Comparison of ENCODE assay signal across 9 cellular contexts in genomic region chr16:16232692-16233061, GRCh38. TPM values are rescaled to one million over a fixed set of nuclear protein-coding genes. Genes with fewer than 3 reads are reported as not detected.
DNase-seq lines count a peak whose midpoint lies in the region; ATAC-seq and TF ChIP-seq lines count a peak whose summit lies in the region.
"Not testable (repeated sequence)": the region's sequence is repeated elsewhere in the genome, so short reads cannot be mapped to it uniquely, and the experiment has no call there.
"Had no signal": no experiment of that assay in that cellular context is flagged by ENCODE, and none has a peak within 500 bp of the region (broad histone marks: within the 10 kb centered on the region; RNA-seq: fewer than 3 reads in every experiment).

No MANE protein-coding gene starts in this region.

- not testable (repeated sequence) for H2BK5ac ChIP-seq in IMR-90 (ENCODE audit: low read depth, low read length, poor library complexity, severe bottlenecking)

- H3K4me3 Mint-ChIP-seq in activated naive CD8-positive, alpha-beta T cell treated with anti-CD3 and anti-CD28 coated beads, Interleukin-2, amount 10 ng/mL, durations not matched to agents 7 days and 5 days: not testable (repeated sequence)

- no CpG with 5 or more reads among the region's 39 CpGs for WGBS in IMR-90 (ENCODE audit: extremely low coverage in 2 of 2, insufficient read length in 1 of 2), 2 experiments
- WGBS in psoas muscle, 3 donors: no CpG with 5 or more reads among the region's 39 CpGs

- not testable (repeated sequence) for H3K27me3 ChIP-seq in A673 (replicated peaks; ENCODE audit: insufficient read depth, low read depth, low read length, poor library complexity); IMR-90 (ENCODE audit: control insufficient read depth, insufficient read depth, low read length); left ventricle myocardium inferior (ENCODE audit: low read depth); psoas muscle (ENCODE audit: insufficient read depth in 3 of 3, low read length in 2 of 3)

- not testable (repeated sequence) for TF ChIP-seq POLR2A in IMR-90 (IDR thresholded peaks at IDR 0.05; ENCODE audit: low read depth, low read length)

- not testable (repeated sequence) for TF ChIP-seq CTCF in A673 (conservative IDR thresholded peaks at IDR 0.05; ENCODE audit: low read depth, low read length); IMR-90 (conservative IDR thresholded peaks at IDR 0.05; ENCODE audit: low read depth, low read length); left ventricle myocardium inferior (IDR thresholded peaks at IDR 0.05; ENCODE audit: borderline replicate concordance); psoas muscle (IDR thresholded peaks at IDR 0.05)

- BruUV-seq in A673 (replicated peaks; lab: Mats Ljungman, UMichigan); IMR-90 (replicated peaks; lab: Mats Ljungman, UMichigan): not testable (repeated sequence)

- not testable (repeated sequence) for H4K20me1 ChIP-seq in IMR-90 (ENCODE audit: insufficient read depth, low read length)

- not testable (repeated sequence) for H4K91ac ChIP-seq in IMR-90 (ENCODE audit: insufficient read depth, low read depth, low read length)

- not testable (repeated sequence) for H3K36me3 Mint-ChIP-seq in activated naive CD8-positive, alpha-beta T cell treated with anti-CD3 and anti-CD28 coated beads, Interleukin-2, amount 10 ng/mL, durations not matched to agents 7 days and 5 days

- not testable (repeated sequence) for H2AK5ac ChIP-seq in IMR-90 (ENCODE audit: low read depth, low read length)

- in situ Hi-C loops in IMR-90 (cut with MboI; ENCODE audit: low sequenced_read_pairs): not testable (repeated sequence)

- ATAC-seq in GM19043 (IDR thresholded peaks at IDR 0.05; ENCODE audit: low read depth, unreplicated experiment): peak; percentile 27
- ATAC-seq in GM21619 (IDR thresholded peaks at IDR 0.05; ENCODE audit: unreplicated experiment): peak; percentile 39
- ATAC-seq in HG03060 (IDR thresholded peaks at IDR 0.05; ENCODE audit: low read depth, unreplicated experiment): peak; percentile 18
- ATAC-seq in IMR-90 (ENCODE audit: low read depth): peak; percentile 66
- ATAC-seq in activated naive CD8-positive, alpha-beta T cell treated with anti-CD3 and anti-CD28 coated beads, Interleukin-2, amount 10 ng/mL, durations not matched to agents 7 days and 5 days (ENCODE audit: low read depth): peak; percentile 46
- peak; percentile 50 to 63 (median 57) for ATAC-seq in psoas muscle

- TF ChIP-seq RAD21 in IMR-90 (IDR thresholded peaks at IDR 0.05; ENCODE audit: low read length): not testable (repeated sequence)

- H4K5ac ChIP-seq in IMR-90 (ENCODE audit: low read depth, low read length): not testable (repeated sequence)

- not testable (repeated sequence) for H3K4ac ChIP-seq in IMR-90 (ENCODE audit: low read depth, low read length)

- dilution Hi-C loops in IMR-90 (cut with HindIII; ENCODE audit: low sequenced_read_pairs, unreplicated experiment): not testable (repeated sequence)

- POLR2A ChIA-PET in A673 (lab: Charles Lee; ENCODE audit: low non-redundant PET): interaction anchor here (0.6 kb wide), 1 partner anchor 31 kb away, joined by 3 read pairs; no protein-coding TSS in a partner anchor
- POLR2A ChIA-PET in IMR-90 (lab: Charles Lee; ENCODE audit: unreplicated experiment); activated naive CD8-positive, alpha-beta T cell treated with anti-CD3 and anti-CD28 coated beads, Interleukin-2, amount 10 ng/mL, durations not matched to agents 7 days and 5 days (lab: Charles Lee): not testable (repeated sequence)

- not testable (repeated sequence) for H3K9me3 Mint-ChIP-seq in activated naive CD8-positive, alpha-beta T cell treated with anti-CD3 and anti-CD28 coated beads, Interleukin-2, amount 10 ng/mL, durations not matched to agents 7 days and 5 days

- not testable (repeated sequence) for H3K4me2 ChIP-seq in IMR-90 (ENCODE audit: low read depth, low read length)

- H3K4me3 ChIP-seq in A673 (ENCODE audit: low read depth, low read length, poor library complexity, severe bottlenecking) (peak overlapping the region; percentile 31), left ventricle myocardium inferior (peak overlapping the region; percentile 51), psoas muscle (peak overlapping the region; percentile 46)
- H3K4me3 ChIP-seq in IMR-90 (ENCODE audit: insufficient read depth, low read depth, low read length): not testable (repeated sequence)

- not testable (repeated sequence) for H3K23ac ChIP-seq in IMR-90 (ENCODE audit: low read depth, low read length)

- CTCF ChIA-PET in A673 (lab: Charles Lee); IMR-90 (lab: Yijun Ruan, JAX): not testable (repeated sequence)

- H3K79me1 ChIP-seq in IMR-90 (ENCODE audit: low read depth in 1 of 2, low read length in 2 of 2): not testable (repeated sequence)

- not testable (repeated sequence) for H3K27me3 Mint-ChIP-seq in activated naive CD8-positive, alpha-beta T cell treated with anti-CD3 and anti-CD28 coated beads, Interleukin-2, amount 10 ng/mL, durations not matched to agents 7 days and 5 days

- H4K8ac ChIP-seq in IMR-90 (ENCODE audit: low read depth in 2 of 2, low read length in 2 of 2): not testable (repeated sequence)

- not testable (repeated sequence) for H3K36me3 ChIP-seq in A673 (ENCODE audit: insufficient read depth, low read length, poor library complexity, severe bottlenecking); IMR-90 (ENCODE audit: control insufficient read depth, insufficient read depth, low read length); left ventricle myocardium inferior; psoas muscle (ENCODE audit: insufficient read depth in 1 of 2, low read depth in 1 of 2)

- intact Hi-C loops in A673 (cut with micrococcal nuclease; ENCODE audit: unreplicated experiment); IMR-90 (cut with micrococcal nuclease); left ventricle myocardium inferior (cut with micrococcal nuclease); psoas muscle (cut with DNase I): not testable (repeated sequence)

- not testable (repeated sequence) for H3K9ac ChIP-seq in IMR-90 (ENCODE audit: low read depth, low read length)

- H3K9me3 ChIP-seq in A673 (ENCODE audit: low read depth, low read length, poor library complexity, severe bottlenecking); IMR-90 (ENCODE audit: control insufficient read depth, insufficient read depth, low read length); left ventricle myocardium inferior (replicated peaks); psoas muscle: not testable (repeated sequence)

- not testable (repeated sequence) for H2AK9ac ChIP-seq in IMR-90 (replicated peaks; ENCODE audit: low read depth, low read length, poor library complexity)

- not testable (repeated sequence) for H3K9me1 ChIP-seq in IMR-90 (ENCODE audit: insufficient read depth, low read length)

- not testable (repeated sequence) for H2BK20ac ChIP-seq in IMR-90 (ENCODE audit: low read depth, low read length)

- not testable (repeated sequence) for H3K56ac ChIP-seq in IMR-90 (ENCODE audit: extremely low read depth, insufficient read depth, low read length)

- not testable (repeated sequence) for DNase-seq in A673 (ENCODE audit: low spot score); IMR-90; activated naive CD8-positive, alpha-beta T cell treated with anti-CD3 and anti-CD28 coated beads, Interleukin-2, amount 10 ng/mL, durations not matched to agents 7 days and 5 days; left ventricle myocardium inferior; psoas muscle

- not testable (repeated sequence) for H3K4me1 ChIP-seq in A673 (ENCODE audit: insufficient read depth, low read length, poor library complexity, severe bottlenecking); IMR-90 (ENCODE audit: control insufficient read depth, insufficient read depth, low read length); left ventricle myocardium inferior; psoas muscle

- H2BK15ac ChIP-seq in IMR-90 (ENCODE audit: low read depth, low read length): not testable (repeated sequence)

- H3K18ac ChIP-seq in IMR-90 (ENCODE audit: low read depth, low read length): not testable (repeated sequence)

- not testable (repeated sequence) for H2AFZ ChIP-seq in IMR-90 (replicated peaks; ENCODE audit: low read length, poor library complexity)

- H3K4me1 Mint-ChIP-seq in activated naive CD8-positive, alpha-beta T cell treated with anti-CD3 and anti-CD28 coated beads, Interleukin-2, amount 10 ng/mL, durations not matched to agents 7 days and 5 days: not testable (repeated sequence)

- not testable (repeated sequence) for H3K27ac ChIP-seq in A673 (ENCODE audit: low read depth, low read length, poor library complexity, severe bottlenecking); IMR-90 (ENCODE audit: insufficient read depth, low read length); left ventricle myocardium inferior (replicated peaks); psoas muscle

- not testable (repeated sequence) for H2BK120ac ChIP-seq in IMR-90 (ENCODE audit: low read depth, low read length)

- not testable (repeated sequence) for H3K14ac ChIP-seq in IMR-90 (replicated peaks; ENCODE audit: low read depth, low read length)

- H3K27ac Mint-ChIP-seq in activated naive CD8-positive, alpha-beta T cell treated with anti-CD3 and anti-CD28 coated beads, Interleukin-2, amount 10 ng/mL, durations not matched to agents 7 days and 5 days: not testable (repeated sequence)

RNA-seq across cellular contexts. Expression of gene NOMO3, which starts 0.3 kb away (rescaled TPM):
- 39.9 and 48.1 TPM in 2 replicates for total RNA-seq in A673 (2021)
- 57.5 and 109 TPM in 2 replicates for total RNA-seq in IMR-90 (2012; rRNA removed)
- 47.3 and 55.5 TPM in 2 replicates for polyA plus RNA-seq in IMR-90 (2012; rRNA removed)
- 15.3 and 17.7 TPM in 2 replicates for polyA plus RNA-seq in IMR-90 (2012; cell fraction: cytosol; rRNA removed)
- 57.4 and 114 TPM in 2 replicates for polyA plus RNA-seq in IMR-90 (2012; cell fraction: nucleus; rRNA removed; ENCODE audit: low replicate concordance)
- total RNA-seq in activated naive CD8-positive, alpha-beta T cell treated with anti-CD3 and anti-CD28 coated beads, Interleukin-2, amount 10 ng/mL, durations not matched to agents 7 days and 5 days: 10 to 100 TPM; 24.4 to 29.3 TPM
- 35.9 TPM for total RNA-seq in left ventricle myocardium inferior
- 10 to 100 TPM; 37.3 to 55.8 (median 42.9) TPM for total RNA-seq in psoas muscle
- 10 to 100 TPM in 1 of 3 donors, 1 to 10 TPM in 2; 4.8 to 44.7 (median 7.0) TPM for polyA plus RNA-seq in psoas muscle

RNA-seq across cellular contexts. Expression of gene ABCC6, which starts 9.4 kb away (rescaled TPM):
- total RNA-seq in A673 (2021) (not detected in 2 replicates), IMR-90 (2012; rRNA removed) (0.36 and 0.56 TPM in 2 replicates), left ventricle myocardium inferior (1.2 TPM), psoas muscle (1 to 10 TPM in 1 of 4 donors, under 1 TPM in 3; 0.06 to 1.2 (median 0.19) TPM)
- polyA plus RNA-seq in IMR-90 (2012; rRNA removed) (1.3 and 1.5 TPM in 2 replicates), psoas muscle (1 to 10 TPM in 1 of 3 donors, under 1 TPM in 2; 0.16 to 3.0 (median 0.87) TPM)
- polyA plus RNA-seq in IMR-90 (2012; cell fraction: cytosol; rRNA removed): 0.29 and 1.1 TPM in 2 replicates
- 2.6 TPM in 2 replicates for polyA plus RNA-seq in IMR-90 (2012; cell fraction: nucleus; rRNA removed; ENCODE audit: low replicate concordance)
- total RNA-seq in activated naive CD8-positive, alpha-beta T cell treated with anti-CD3 and anti-CD28 coated beads, Interleukin-2, amount 10 ng/mL, durations not matched to agents 7 days and 5 days: not detected
- total RNA-seq: CD4-positive, CD25-positive, alpha-beta regulatory T cell had no signal
